24 cellular contexts compared by ENCODE assay signal in genomic region chr15:38149315-38149714, GRCh38.
"Had no signal": no experiment of that assay in that cellular context is flagged by ENCODE, and none has a peak within 500 bp of the region (broad histone marks: within the 10 kb centered on the region; RNA-seq: fewer than 3 reads in every experiment).

No MANE protein-coding gene starts in this region.

- H3K9me3 ChIP-seq: gastrocnemius medialis, prostate gland, testis had no signal

- DNase-seq: cortex of kidney; effector memory CD8-positive, alpha-beta T cell; erythroblast; esophagus squamous epithelium; foreskin fibroblast; gastrocnemius medialis; head of caudate nucleus; left ventricle myocardium superior; lower lobe of right lung; naive thymus-derived CD8-positive, alpha-beta T cell; nephron progenitor cell; nucleus accumbens; spleen; stimulated activated CD4-positive, alpha-beta T cell treated with anti-CD3 and anti-CD28 coated beads, Interleukin-4, amount 100 ng/mL, for 4 hours; stimulated activated naive CD8-positive, alpha-beta T cell treated with anti-CD3 and anti-CD28 coated beads, Interleukin-15, Interleukin-2, amounts not matched to agents 100 U/mL and 50 U/mL, for 24 hours; substantia nigra; testis; tibial artery had no signal

- H3K27ac ChIP-seq: esophagus squamous epithelium, gastrocnemius medialis, lower lobe of right lung, prostate gland, right atrium auricular region, spleen, testis, tibial artery had no signal

- FAIRE-seq: endometrium, keratinocyte had no signal

- ATAC-seq: effector memory CD8-positive, alpha-beta T cell; gastrocnemius medialis; left ventricle myocardium superior; lower lobe of right lung; naive thymus-derived CD8-positive, alpha-beta T cell; sciatic nerve; stimulated activated memory B cell treated with anti-CD40 and anti-IgM and Interleukin-4, amounts not matched to agents 10 μg/mL and 1 μg/mL and 100 μg/mL, for 72 hours; stimulated activated naive CD8-positive, alpha-beta T cell treated with anti-CD3 and anti-CD28 coated beads, Interleukin-15, Interleukin-2, amounts not matched to agents 100 U/mL and 50 U/mL, for 24 hours had no signal

- H3K4me3 ChIP-seq: esophagus squamous epithelium, gastrocnemius medialis, lower lobe of right lung, prostate gland, right atrium auricular region, spleen, testis, tibial artery had no signal

- H3K4me1 ChIP-seq: esophagus squamous epithelium, gastrocnemius medialis, lower lobe of right lung, prostate gland, right atrium auricular region, spleen, testis, tibial artery had no signal

- H3K36me3 ChIP-seq: esophagus squamous epithelium, gastrocnemius medialis, lower lobe of right lung, prostate gland, right atrium auricular region, spleen, tibial artery had no signal

- H3K27me3 ChIP-seq: esophagus squamous epithelium, gastrocnemius medialis, right atrium auricular region, spleen, testis, tibial artery had no signal
